8 cellular contexts compared by ENCODE assay signal in genomic region chr1:150516616-150517015, GRCh38. TPM values are rescaled to one million over a fixed set of nuclear protein-coding genes. Genes with fewer than 3 reads are reported as not detected.
DNase-seq lines count a peak whose midpoint lies in the region; FAIRE-seq and TF ChIP-seq lines count a peak whose summit lies in the region.

No MANE protein-coding gene starts in this region.

- H3K4me1 Mint-ChIP-seq in astrocyte (ENCODE audit: low read depth, unreplicated experiment) = peaks cover 11% of the 10 kb centered on the region

- H3K9me3 ChIP-seq in Loucy (ENCODE audit: insufficient read depth, low read depth, low read length) = no peaks in the 10 kb centered on the region
- H3K9me3 ChIP-seq in astrocyte (ENCODE audit: insufficient read depth, low read depth, low read length) = no peaks in the 10 kb centered on the region
- no peaks in the 10 kb centered on the region for H3K9me3 ChIP-seq in mucosa of rectum (ENCODE audit: control insufficient read depth in 2 of 2, low read length in 2 of 2)

- H3K9ac ChIP-seq in Loucy (ENCODE audit: low read depth, low read length, poor library complexity, severe bottlenecking) (peak overlapping the region; percentile 69), astrocyte (ENCODE audit: low read length) (peak overlapping the region; percentile 81), mucosa of rectum (ENCODE audit: low read depth in 1 of 2, low read length in 2 of 2) (peak overlapping the region in 1 of 2 donors; percentile 1)

- FAIRE-seq in astrocyte (lab: Jason Lieb, UNC) = no peak

- H4K20me1 ChIP-seq in Loucy (ENCODE audit: insufficient read depth, low read length, poor library complexity, severe bottlenecking) = no peaks in the 10 kb centered on the region
- no peaks in the 10 kb centered on the region for H4K20me1 ChIP-seq in astrocyte (ENCODE audit: insufficient read depth, low read length)

- H3K4me1 ChIP-seq in Loucy (ENCODE audit: insufficient read depth, low read length, poor library complexity, severe bottlenecking) = peaks cover 11% of the 10 kb centered on the region
- peaks cover 4% of the 10 kb centered on the region for H3K4me1 ChIP-seq in astrocyte (ENCODE audit: insufficient read depth, low read length)
- H3K4me1 ChIP-seq in mucosa of rectum (ENCODE audit: control insufficient read depth in 2 of 2, insufficient read depth in 2 of 2, low read length in 2 of 2) = peaks cover 6 to 11% of the 10 kb centered on the region in 2 donors

- peak; percentile 45; the same call in 1 of the 2 replicates for TF ChIP-seq CTCF in Loucy (conservative IDR thresholded peaks at IDR 0.05; ENCODE audit: low read length)
- no peak for TF ChIP-seq CTCF in astrocyte (IDR thresholded peaks at IDR 0.05; ENCODE audit: insufficient read depth, low read depth, low read length)

- H3K36me3 ChIP-seq in Loucy (ENCODE audit: insufficient read depth, low read length) (no peaks in the 10 kb centered on the region), astrocyte (ENCODE audit: insufficient read depth, low read length) (no peaks in the 10 kb centered on the region), mucosa of rectum (ENCODE audit: control insufficient read depth in 2 of 2, insufficient read depth in 2 of 2, low read length in 2 of 2) (peaks cover 2 to 4% of the 10 kb centered on the region in 2 donors)

- peak overlapping the region; percentile 78 for H3K4me3 ChIP-seq in Loucy (ENCODE audit: low read length, poor library complexity, severe bottlenecking)
- H3K4me3 ChIP-seq in astrocyte (ENCODE audit: insufficient read depth, low read depth, low read length) = peak overlapping the region; percentile 70
- peak overlapping the region in 1 of 2 donors; percentile 88 for H3K4me3 ChIP-seq in mucosa of rectum (ENCODE audit: low read length in 2 of 2)

- H3K79me2 ChIP-seq in Loucy (ENCODE audit: insufficient read depth, low read length) (no peaks in the 10 kb centered on the region), astrocyte (ENCODE audit: insufficient read depth, low read length) (peaks cover 3% of the 10 kb centered on the region)

- H3K27me3 ChIP-seq in Loucy (ENCODE audit: insufficient read depth, low read length, poor library complexity, severe bottlenecking) (no peaks in the 10 kb centered on the region), astrocyte (ENCODE audit: insufficient read depth, low read length) (no peaks in the 10 kb centered on the region), mucosa of rectum (ENCODE audit: control insufficient read depth in 2 of 2, insufficient read depth in 2 of 2, low read length in 2 of 2) (no peaks in the 10 kb centered on the region)

- H3K9me3 Mint-ChIP-seq in astrocyte (ENCODE audit: unreplicated experiment) = no peaks in the 10 kb centered on the region

- H3F3A ChIP-seq in Loucy (ENCODE audit: low read depth) = no peaks in the 10 kb centered on the region

- peak overlapping the region; percentile 86 for H3K4me3 Mint-ChIP-seq in astrocyte (ENCODE audit: unreplicated experiment)

- no peaks in the 10 kb centered on the region for H3K27me3 Mint-ChIP-seq in astrocyte (ENCODE audit: low read depth, unreplicated experiment)

- H3K27ac Mint-ChIP-seq in astrocyte (ENCODE audit: unreplicated experiment) = no peak overlapping the region

- H3K9me2 ChIP-seq in Loucy (replicated peaks; ENCODE audit: low read depth, low read length) = no peaks in the 10 kb centered on the region

- peak; percentile 31 for DNase-seq in DMS153 (lab: John Stamatoyannopoulos, UW)
- DNase-seq in astrocyte (ENCODE audit: low read depth) = no peak
- DNase-seq in H4 (ENCODE audit: low spot score) = no peak
- DNase-seq in cardiac septum (ENCODE audit: low spot score) = no peak
- DNase-seq in activated CD4-positive, CD25-positive, alpha-beta regulatory T cell (lab: John Stamatoyannopoulos, UW) = no peak
- DNase-seq in NCI-H510A treated with DMSO at 0.1 percent for 48 hours (lab: John Stamatoyannopoulos, UW) = no peak

- H3K27ac ChIP-seq in astrocyte (ENCODE audit: low read depth, low read length) (no peak overlapping the region), mucosa of rectum (ENCODE audit: low read depth in 2 of 2, low read length in 2 of 2) (peak overlapping the region; percentile 7 to 45)

- H3K4me2 ChIP-seq in Loucy (ENCODE audit: low read depth, low read length, poor library complexity, severe bottlenecking) (peak overlapping the region; percentile 83), astrocyte (ENCODE audit: low read length) (peak overlapping the region; percentile 94)

- H3K36me3 Mint-ChIP-seq in astrocyte (ENCODE audit: low read depth, unreplicated experiment) = peaks cover 11% of the 10 kb centered on the region

- intact Hi-C loops in cardiac septum (cut with DNase I) = no loop called here

- H2AFZ ChIP-seq in Loucy (ENCODE audit: low read length) (peak overlapping the region; percentile 96), astrocyte (ENCODE audit: low read depth, low read length) (peak overlapping the region; percentile 59)

RNA-seq across cellular contexts. Expression of gene FALEC, which starts 1.1 kb away (rescaled TPM):
- total RNA-seq in astrocyte (0.43 TPM in 1 of 2 replicates, not detected in the other), cardiac septum (0.46 TPM)
- not detected in 2 replicates for total RNA-seq in H4 (2014; rRNA removed; shearing (Covaris generic))

RNA-seq across cellular contexts. Expression of gene ECM1, which starts 8.7 kb away (rescaled TPM):
- total RNA-seq in astrocyte = 26.0 and 27.4 TPM in 2 replicates
- total RNA-seq in H4 (2014; rRNA removed; shearing (Covaris generic)) = 27.5 and 28.6 TPM in 2 replicates
- 14.5 TPM for total RNA-seq in cardiac septum

RNA-seq across cellular contexts. Expression of gene TARS2, which starts 29.4 kb away (rescaled TPM):
- total RNA-seq in astrocyte (15.5 and 15.7 TPM in 2 replicates), cardiac septum (30.7 TPM)
- total RNA-seq in H4 (2014; rRNA removed; shearing (Covaris generic)) = 8.4 and 12.8 TPM in 2 replicates

RNA-seq across cellular contexts. Expression of gene ADAMTSL4, which starts 32.6 kb away (rescaled TPM):
- total RNA-seq in astrocyte (5.3 and 6.7 TPM in 2 replicates), cardiac septum (28.9 TPM)
- 0.80 and 1.1 TPM in 2 replicates for total RNA-seq in H4 (2014; rRNA removed; shearing (Covaris generic))
